Comparison of ENCODE assay signal across 21 cellular contexts in the genomic region with DNA sequence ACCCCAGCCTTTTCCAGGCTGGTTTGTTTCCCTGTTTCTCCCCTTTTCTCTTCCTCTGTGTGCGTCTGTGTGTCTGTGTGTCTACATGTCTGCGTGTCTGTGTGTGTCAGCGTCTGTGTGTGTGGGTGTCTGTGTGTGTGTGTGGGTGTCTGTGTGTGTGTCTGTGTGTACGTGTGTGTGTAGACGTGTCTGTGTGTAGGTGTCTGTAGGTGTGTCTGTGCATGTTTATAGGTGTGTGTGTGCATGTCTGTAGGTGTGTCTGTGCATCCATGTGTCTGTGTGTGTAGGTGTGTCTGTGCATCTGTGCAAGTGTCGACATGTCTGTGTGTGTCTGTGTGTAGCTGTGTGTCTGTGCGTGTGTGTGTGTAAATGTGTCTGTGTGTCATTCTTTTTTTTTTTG. TPM values are rescaled to one million over a fixed set of nuclear protein-coding genes. Genes with fewer than 3 reads are reported as not detected.
"Had no signal": no experiment of that assay in that cellular context is flagged by ENCODE, and none has a peak within 500 bp of the region (broad histone marks: within the 10 kb centered on the region; RNA-seq: fewer than 3 reads in every experiment).

No MANE protein-coding gene starts in this region.

- H3K4me1 Mint-ChIP-seq: central memory CD8-positive, alpha-beta T cell had no signal

- H3K9me3 Mint-ChIP-seq: activated naive CD4-positive, alpha-beta T cell treated with anti-CD3 and anti-CD28 coated beads for 36 hours; activated T-helper 17 cell treated with anti-CD3 and anti-CD28 coated beads, Interleukin-2, amount 50 U/mL, for 72 hours; central memory CD8-positive, alpha-beta T cell; immature natural killer cell; neural crest cell; stimulated activated effector memory CD8-positive, alpha-beta T cell treated with anti-CD3 and anti-CD28 coated beads, Interleukin-12 subunit alpha, Interleukin-12 subunit beta, amount 100 ng/mL, for 72 hours had no signal

- H3K4me1 ChIP-seq: foreskin keratinocyte, pancreas had no signal

- H3K9me3 ChIP-seq: pancreas, sigmoid colon had no signal

- H3K4me3 Mint-ChIP-seq: activated naive CD4-positive, alpha-beta T cell treated with anti-CD3 and anti-CD28 coated beads for 36 hours; activated T-helper 17 cell treated with anti-CD3 and anti-CD28 coated beads, Interleukin-2, amount 50 U/mL, for 72 hours; central memory CD8-positive, alpha-beta T cell; immature natural killer cell; neural crest cell; stimulated activated effector memory CD8-positive, alpha-beta T cell treated with anti-CD3 and anti-CD28 coated beads, Interleukin-12 subunit alpha, Interleukin-12 subunit beta, amount 100 ng/mL, for 72 hours had no signal

- FAIRE-seq: pancreas, urothelium cell line had no signal

- H3K27me3 ChIP-seq: foreskin keratinocyte, pancreas had no signal

- H3K27ac Mint-ChIP-seq: activated naive CD4-positive, alpha-beta T cell treated with anti-CD3 and anti-CD28 coated beads for 36 hours; activated T-helper 17 cell treated with anti-CD3 and anti-CD28 coated beads, Interleukin-2, amount 50 U/mL, for 72 hours; stimulated activated effector memory CD8-positive, alpha-beta T cell treated with anti-CD3 and anti-CD28 coated beads, Interleukin-12 subunit alpha, Interleukin-12 subunit beta, amount 100 ng/mL, for 72 hours had no signal

- H3K36me3 Mint-ChIP-seq: brain; stimulated activated effector memory CD8-positive, alpha-beta T cell treated with anti-CD3 and anti-CD28 coated beads, Interleukin-12 subunit alpha, Interleukin-12 subunit beta, amount 100 ng/mL, for 72 hours had no signal

- H3K4me3 ChIP-seq: pancreas, sigmoid colon had no signal

- H3K36me3 ChIP-seq: pancreas, sigmoid colon had no signal

- DNase-seq: activated CD4-positive, alpha-beta T cell treated with anti-CD3 and anti-CD28 coated beads, Interleukin-2, amount 50 U/mL, for 1 hour; activated naive CD4-positive, alpha-beta T cell treated with anti-CD3 and anti-CD28 coated beads for 36 hours; amygdala; cortex of kidney; effector CD8-positive, alpha-beta T cell; immature natural killer cell; midbrain; sigmoid colon; stimulated activated CD4-positive, alpha-beta T cell treated with anti-CD3 and anti-CD28 coated beads, Interleukin-12 subunit alpha, Interleukin-12 subunit beta, amount 100 ng/mL, for 4 hours had no signal

- H3K27ac ChIP-seq: foreskin keratinocyte, pancreas, sigmoid colon had no signal

- H3K27me3 Mint-ChIP-seq: activated T-helper 17 cell treated with anti-CD3 and anti-CD28 coated beads, Interleukin-2, amount 50 U/mL, for 72 hours had no signal

RNA-seq across cellular contexts. Expression of a gene that starts 3.3 kb away (rescaled TPM):
- total RNA-seq: activated CD8-positive, alpha-beta memory T cell treated with anti-CD3 and anti-CD28 coated beads for 36 hours; activated naive CD4-positive, alpha-beta T cell treated with anti-CD3 and anti-CD28 coated beads for 36 hours; foreskin keratinocyte; left cardiac atrium; lung microvascular endothelial cell; myocyte; neural crest cell; sigmoid colon had no signal

RNA-seq across cellular contexts. Expression of a gene that starts 29.5 kb away (rescaled TPM):
- total RNA-seq: myocyte, neural crest cell had no signal

RNA-seq across cellular contexts. Expression of a gene that starts 37.0 kb away (rescaled TPM):
- total RNA-seq: foreskin keratinocyte, myocyte had no signal
- polyA plus RNA-seq: foreskin keratinocyte had no signal
